Comparison of ENCODE assay signal across 1 cellular context in genomic region chr2:24164416-24164973, GRCh38.
TF ChIP-seq lines count a peak whose summit lies in the region.

No MANE protein-coding gene starts in this region.

TF ChIP-seq in GM12878, 131 proteins besides CTCF, POLR2A, EP300 and RAD21:
- no peak for TF ChIP-seq EZH2 (IDR thresholded peaks at IDR 0.05; ENCODE audit: borderline replicate concordance, control insufficient read depth, low read depth, low read length)
- no peak for TF ChIP-seq MYC (IDR thresholded peaks at IDR 0.05; ENCODE audit: insufficient read depth, insufficient read length, insufficient replicate concordance, low read length, severe bottlenecking)
- TF ChIP-seq ZBED1 (IDR thresholded peaks at IDR 0.05; ENCODE audit: borderline replicate concordance) = 0 out of 2 replicates have a peak, but pooled peaks have one; percentile 23
- no peak for TF ChIP-seq HDGF (IDR thresholded peaks at IDR 0.05)
- TF ChIP-seq GATAD2B (conservative IDR thresholded peaks at IDR 0.05; ENCODE audit: low read depth) = peak; percentile 57; the same call in 1 of the 2 replicates
- 0 out of 2 replicates have a peak, but pooled peaks have one; percentile 49 for TF ChIP-seq RAD51 (IDR thresholded peaks at IDR 0.05)
- peak; percentile 50 for TF ChIP-seq FOXM1 (IDR thresholded peaks at IDR 0.05; ENCODE audit: low read depth, low read length)
- no peak for TF ChIP-seq YBX1 (IDR thresholded peaks at IDR 0.05)
- peak; percentile 78 for TF ChIP-seq YY1 (IDR thresholded peaks at IDR 0.05; ENCODE audit: low read depth, low read length)
- TF ChIP-seq, protein P1, sequence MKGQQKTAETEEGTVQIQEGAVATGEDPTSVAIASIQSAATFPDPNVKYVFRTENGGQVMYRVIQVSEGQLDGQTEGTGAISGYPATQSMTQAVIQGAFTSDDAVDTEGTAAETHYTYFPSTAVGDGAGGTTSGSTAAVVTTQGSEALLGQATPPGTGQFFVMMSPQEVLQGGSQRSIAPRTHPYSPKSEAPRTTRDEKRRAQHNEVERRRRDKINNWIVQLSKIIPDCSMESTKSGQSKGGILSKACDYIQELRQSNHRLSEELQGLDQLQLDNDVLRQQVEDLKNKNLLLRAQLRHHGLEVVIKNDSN (IDR thresholded peaks at IDR 0.05; ENCODE audit: borderline replicate concordance, extremely low read length, insufficient read depth, low read depth, low read length) = no peak
- TF ChIP-seq IRF4 (IDR thresholded peaks at IDR 0.05; ENCODE audit: low read depth, low read length) = peak; percentile 44; the same call in 1 of the 2 replicates
- TF ChIP-seq SMC3 (IDR thresholded peaks at IDR 0.05; ENCODE audit: borderline replicate concordance, low read length) = peak; percentile 48; the same call in 1 of the 2 replicates
- TF ChIP-seq SPI1 (IDR thresholded peaks at IDR 0.05; ENCODE audit: borderline replicate concordance, insufficient read depth, low read depth, low read length) = peak; percentile 94
- peak; percentile 20 to 50; a peak in 2 of 4 replicates for TF ChIP-seq IKZF2 (IDR thresholded peaks at IDR 0.05)
- no peak for TF ChIP-seq CBX3 (IDR thresholded peaks at IDR 0.05; ENCODE audit: borderline replicate concordance, low read depth)
- 0 out of 2 replicates have a peak, but pooled peaks have one; percentile 32 for TF ChIP-seq CBX5 (IDR thresholded peaks at IDR 0.05; ENCODE audit: low read depth)
- TF ChIP-seq RELB (IDR thresholded peaks at IDR 0.05; ENCODE audit: low read depth) = peak; percentile 58; the same call in 1 of the 2 replicates
- no peak for TF ChIP-seq ATF7 (IDR thresholded peaks at IDR 0.05; ENCODE audit: low read depth)
- peak; percentile 57 for TF ChIP-seq IKZF1 (conservative IDR thresholded peaks at IDR 0.05)
- peak in 1 of 2 experiments; percentile 76; a peak in 2 of 3 replicates for TF ChIP-seq EGR1 (IDR thresholded peaks at IDR 0.05; ENCODE audit: borderline replicate concordance in 1 of 2, low read depth in 2 of 2, low read length in 2 of 2)
- no peak for TF ChIP-seq MEF2B (IDR thresholded peaks at IDR 0.05; ENCODE audit: partially characterized antibody, poor library complexity, severe bottlenecking)
- TF ChIP-seq PAX8 (IDR thresholded peaks at IDR 0.05) = no peak
- TF ChIP-seq PML (IDR thresholded peaks at IDR 0.05; ENCODE audit: low read length) = no peak
- TF ChIP-seq BHLHE40 (IDR thresholded peaks at IDR 0.05; ENCODE audit: borderline replicate concordance in 1 of 2, low read depth in 2 of 2, low read length in 1 of 2) = 0 out of 4 replicates have a peak, but pooled peaks of 1 of the 2 experiments have one; percentile 29
- TF ChIP-seq ZNF207 (IDR thresholded peaks at IDR 0.05; ENCODE audit: borderline replicate concordance) = peak; percentile 25; the same call in 1 of the 2 replicates
- TF ChIP-seq SMARCA5 (IDR thresholded peaks at IDR 0.05) = peak; percentile 74
- TF ChIP-seq, protein P2, sequence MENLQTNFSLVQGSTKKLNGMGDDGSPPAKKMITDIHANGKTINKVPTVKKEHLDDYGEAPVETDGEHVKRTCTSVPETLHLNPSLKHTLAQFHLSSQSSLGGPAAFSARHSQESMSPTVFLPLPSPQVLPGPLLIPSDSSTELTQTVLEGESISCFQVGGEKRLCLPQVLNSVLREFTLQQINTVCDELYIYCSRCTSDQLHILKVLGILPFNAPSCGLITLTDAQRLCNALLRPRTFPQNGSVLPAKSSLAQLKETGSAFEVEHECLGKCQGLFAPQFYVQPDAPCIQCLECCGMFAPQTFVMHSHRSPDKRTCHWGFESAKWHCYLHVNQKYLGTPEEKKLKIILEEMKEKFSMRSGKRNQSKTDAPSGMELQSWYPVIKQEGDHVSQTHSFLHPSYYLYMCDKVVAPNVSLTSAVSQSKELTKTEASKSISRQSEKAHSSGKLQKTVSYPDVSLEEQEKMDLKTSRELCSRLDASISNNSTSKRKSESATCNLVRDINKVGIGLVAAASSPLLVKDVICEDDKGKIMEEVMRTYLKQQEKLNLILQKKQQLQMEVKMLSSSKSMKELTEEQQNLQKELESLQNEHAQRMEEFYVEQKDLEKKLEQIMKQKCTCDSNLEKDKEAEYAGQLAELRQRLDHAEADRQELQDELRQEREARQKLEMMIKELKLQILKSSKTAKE (IDR thresholded peaks at IDR 0.05; ENCODE audit: low read depth, poor library complexity, severe bottlenecking) = peak; percentile 17
- TF ChIP-seq HDAC2 (IDR thresholded peaks at IDR 0.05) = no peak
TF ChIP-seq in GM12878: peak in this region for 17.
